15 cellular contexts compared by ENCODE assay signal in the genomic region with DNA sequence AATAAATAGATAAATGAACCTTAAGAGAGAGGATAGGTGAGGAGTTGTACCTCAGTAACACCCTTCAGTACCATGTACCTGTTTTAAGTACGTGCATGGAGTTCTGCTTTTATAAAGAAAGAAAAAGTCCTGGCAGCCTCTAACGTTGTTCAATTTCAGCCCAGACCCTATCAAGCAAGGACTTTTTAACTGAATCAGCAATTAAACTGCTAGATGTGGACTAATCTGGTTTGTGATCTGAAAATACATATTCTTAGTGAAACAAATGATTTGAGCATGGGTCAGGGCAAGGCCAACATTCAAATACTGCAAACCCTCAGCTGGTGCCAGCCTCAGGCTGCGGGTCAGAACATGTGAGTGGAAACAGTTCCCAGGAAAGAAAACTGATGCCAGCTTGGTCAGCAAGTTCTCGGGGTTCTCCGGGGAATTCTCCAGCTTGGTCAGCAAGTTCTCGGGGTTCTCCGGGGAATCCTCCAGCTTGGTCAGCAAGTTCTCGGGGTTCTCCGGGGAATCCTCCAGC.
"Had no signal": no experiment of that assay in that cellular context is flagged by ENCODE, and none has a peak within 500 bp of the region (broad histone marks: within the 10 kb centered on the region; RNA-seq: fewer than 3 reads in every experiment).

No MANE protein-coding gene starts in this region.

- FAIRE-seq: astrocyte had no signal

- H3K4me3 ChIP-seq: ovary, tibial nerve, uterus had no signal

- DNase-seq: activated CD4-positive, alpha-beta T cell treated with anti-CD3 and anti-CD28 coated beads, Interleukin-2, amount 50 U/mL, for 48 hours; activated CD4-positive, CD25-positive, alpha-beta regulatory T cell treated with anti-CD3 and anti-CD28 coated beads, Interleukin-2, amount 50 U/mL, for 72 hours; activated naive CD4-positive, alpha-beta T cell treated with anti-CD3 and anti-CD28 coated beads for 36 hours; hippocampal formation; mesendoderm; ovary; stimulated activated CD4-positive, alpha-beta T cell treated with anti-CD3 and anti-CD28 coated beads, Interleukin-2, amount 100 ng/mL, for 48 hours; stimulated activated naive B cell treated with anti-CD40 and anti-IgM and Interleukin-4, amounts not matched to agents 10 μg/mL and 1 μg/mL and 100 μg/mL, for 72 hours; substantia nigra; T-helper 9 cell; uterus had no signal

- H3K36me3 ChIP-seq: ovary, tibial nerve, uterus had no signal

- H3K9me3 ChIP-seq: ovary, tibial nerve, uterus had no signal

- H3K27ac ChIP-seq: epithelial cell of prostate, ovary had no signal

- ATAC-seq: activated T-helper 17 cell treated with anti-CD3 and anti-CD28 coated beads, Interleukin-2, amount 50 U/mL, for 72 hours; stimulated activated naive B cell treated with anti-CD40 and anti-IgM and Interleukin-4, amounts not matched to agents 10 μg/mL and 1 μg/mL and 100 μg/mL, for 72 hours had no signal

- H3K27me3 ChIP-seq: ovary, tibial nerve, uterus had no signal
